Comparison of ENCODE assay signal across 1 cellular context in genomic region chr2:233311241-233311926, GRCh38.
TF ChIP-seq lines count a peak whose summit lies in the region.

No MANE protein-coding gene starts in this region.

TF ChIP-seq in GM23338, 12 proteins besides CTCF, POLR2A, EP300 and RAD21 (continued from another document):
- TF ChIP-seq ZNF462 (CRISPR knock-in tag; IDR thresholded peaks at IDR 0.05) (no peak), ZNF331 (CRISPR knock-in tag; IDR thresholded peaks at IDR 0.05; ENCODE audit: low read depth) (no peak), POLR2AphosphoS5 (IDR thresholded peaks at IDR 0.05; ENCODE audit: low read depth) (no peak), NANOG (IDR thresholded peaks at IDR 0.05; ENCODE audit: borderline replicate concordance) (no peak), ETS1 (IDR thresholded peaks at IDR 0.05) (no peak)
TF ChIP-seq in GM23338: peak in this region for 0.
